8 cellular contexts compared by ENCODE assay signal in genomic region chr17:6413073-6413472, GRCh38. TPM values are rescaled to one million over a fixed set of nuclear protein-coding genes. Genes with fewer than 3 reads are reported as not detected.
DNase-seq lines count a peak whose midpoint lies in the region; ATAC-seq and TF ChIP-seq lines count a peak whose summit lies in the region.

No MANE protein-coding gene starts in this region.

- CTCF ChIA-PET in CD8-positive, alpha-beta T cell (lab: Charles Lee) = interaction anchor here (0.6 to 1.4 kb wide), 6 partner anchors 9 to 823 kb away, joined by 3 to 4 read pairs (median 3); no protein-coding TSS in a partner anchor

- peaks cover 2% of the 10 kb centered on the region for H3K27me3 Mint-ChIP-seq in CD8-positive, alpha-beta T cell (ENCODE audit: low read depth)

- no peak overlapping the region for H3K27ac Mint-ChIP-seq in CD8-positive, alpha-beta T cell

- TF ChIP-seq CTCF in CD8-positive, alpha-beta T cell (IDR thresholded peaks at IDR 0.05) = no peak

- H3K4me1 ChIP-seq in CD8-positive, alpha-beta T cell (ENCODE audit: insufficient read depth, low read length) = no peaks in the 10 kb centered on the region

- no peaks in the 10 kb centered on the region for H3K27me3 ChIP-seq in CD8-positive, alpha-beta T cell (ENCODE audit: insufficient read depth, low read length)

- H3K4me3 ChIP-seq in Jurkat, Clone E6-1 (ENCODE audit: low read length) = no peak overlapping the region
- no peak overlapping the region for H3K4me3 ChIP-seq in CD8-positive, alpha-beta T cell (ENCODE audit: low read depth, low read length)

- no peak for ATAC-seq in GM21447 (IDR thresholded peaks at IDR 0.05; ENCODE audit: unreplicated experiment)
- ATAC-seq in CD8-positive, alpha-beta T cell = no peak
- ATAC-seq in HG03378 (IDR thresholded peaks at IDR 0.05; ENCODE audit: unreplicated experiment) = no peak

- no peaks in the 10 kb centered on the region for H3K36me3 ChIP-seq in CD8-positive, alpha-beta T cell (ENCODE audit: insufficient read depth, low read length)

- H3K36me3 Mint-ChIP-seq in CD8-positive, alpha-beta T cell = no peaks in the 10 kb centered on the region

- H3K4me3 Mint-ChIP-seq in CD8-positive, alpha-beta T cell = no peak overlapping the region

- H3K4me1 Mint-ChIP-seq in CD8-positive, alpha-beta T cell (ENCODE audit: low read depth) = no peaks in the 10 kb centered on the region

- no peak overlapping the region for H3K27ac ChIP-seq in CD8-positive, alpha-beta T cell (ENCODE audit: low read depth, low read length)

- POLR2A ChIA-PET in CD8-positive, alpha-beta T cell (lab: Charles Lee) = no interaction called here

- intact Hi-C loops in CD8-positive, alpha-beta T cell (cut with DNase I, micrococcal nuclease) = no loop called here

- H3K9me3 ChIP-seq in CD8-positive, alpha-beta T cell (ENCODE audit: low read length) = no peaks in the 10 kb centered on the region

- DNase-seq in DMS53 treated with DMSO at 0.1 percent for 48 hours (lab: John Stamatoyannopoulos, UW; ENCODE audit: unreplicated experiment) (peak; percentile 59), RPMI8226 (peak; percentile 38), germinal center (ENCODE audit: low spot score) (peak; percentile 42), dedifferentiated amniotic fluid mesenchymal stem cell (ENCODE audit: extremely low spot score) (no peak)
- DNase-seq in Jurkat, Clone E6-1 (ENCODE audit: low read depth, low spot score) = peak; percentile 37
- DNase-seq in CD8-positive, alpha-beta T cell = no peak

- no peaks in the 10 kb centered on the region for H3K9me3 Mint-ChIP-seq in CD8-positive, alpha-beta T cell

RNA-seq across cellular contexts. Expression of gene AIPL1, which starts 21.8 kb away (rescaled TPM):
- not detected for polyA plus RNA-seq in Jurkat, Clone E6-1 (2012; ENCODE audit: insufficient read depth, insufficient read length)
- total RNA-seq in CD8-positive, alpha-beta T cell = not detected

RNA-seq across cellular contexts. Expression of gene PIMREG, which starts 31.2 kb away (rescaled TPM):
- 42.8 TPM for polyA plus RNA-seq in Jurkat, Clone E6-1 (2012; ENCODE audit: insufficient read depth, insufficient read length)
- not detected for total RNA-seq in CD8-positive, alpha-beta T cell

Comparison
In these comparisons a context has a peak if more than half of its experiments do, and no peak if none do; other contexts are left out.
1. DNase-seq: peak in DMS53 treated with DMSO at 0.1 percent for 48 hours (single experiment), Jurkat, Clone E6-1 (single experiment), RPMI8226 (single experiment) and germinal center (single experiment); none in CD8-positive, alpha-beta T cell (0 of 7) and dedifferentiated amniotic fluid mesenchymal stem cell (single experiment).